In genomic region chr12:49870501-49871262, GRCh38 we compare ENCODE assay signal across 15 cellular contexts. TPM values are rescaled to one million over a fixed set of nuclear protein-coding genes. Genes with fewer than 3 reads are reported as not detected.
"Had no signal": no experiment of that assay in that cellular context is flagged by ENCODE, and none has a peak within 500 bp of the region (broad histone marks: within the 10 kb centered on the region; RNA-seq: fewer than 3 reads in every experiment).

No MANE protein-coding gene starts in this region.

- H3K9me3 ChIP-seq: mucosa of descending colon, right lobe of liver, thoracic aorta had no signal

- H3K36me3 ChIP-seq: right lobe of liver, thoracic aorta had no signal

- H3K27ac ChIP-seq: right lobe of liver had no signal

- H3K4me3 ChIP-seq: hepatocyte, mucosa of descending colon, right lobe of liver, thoracic aorta had no signal

- H3K27me3 ChIP-seq: hepatocyte, right lobe of liver had no signal

- DNase-seq: activated CD4-positive, alpha-beta T cell treated with anti-CD3 and anti-CD28 coated beads for 4 hours; activated CD8-positive, alpha-beta T cell treated with anti-CD3 and anti-CD28 coated beads, Interleukin-2, amount 10 ng/mL, durations not matched to agents 7 days and 5 days; activated naive CD4-positive, alpha-beta T cell treated with Interleukin-2 at 50 U/mL for 16 hours; anterior cingulate cortex; mammary epithelial cell; mucosa of descending colon; naive thymus-derived CD4-positive, alpha-beta T cell; nucleus accumbens; right lobe of liver; stimulated activated naive CD8-positive, alpha-beta T cell treated with anti-CD3 and anti-CD28 coated beads, Interleukin-15, amount 100 ng/mL, for 72 hours had no signal

- H3K4me1 ChIP-seq: right lobe of liver had no signal

- ATAC-seq: activated CD8-positive, alpha-beta T cell treated with anti-CD3 and anti-CD28 coated beads, Interleukin-2, amount 10 ng/mL, durations not matched to agents 7 days and 5 days; esophagus mucosa; left lobe of liver; mucosa of descending colon; naive thymus-derived CD4-positive, alpha-beta T cell; right lobe of liver; stimulated activated naive CD8-positive, alpha-beta T cell treated with anti-CD3 and anti-CD28 coated beads, Interleukin-15, amount 100 ng/mL, for 72 hours had no signal

RNA-seq across cellular contexts. Expression of gene FAIM2, which starts 33.0 kb away (rescaled TPM):
- total RNA-seq: left lobe of liver, mammary epithelial cell, progenitor cell of endocrine pancreas had no signal
- polyA plus RNA-seq: mammary epithelial cell; naive thymus-derived CD4-positive, alpha-beta T cell had no signal
